In genomic region chrX:107601759-107602158, GRCh38 we compare ENCODE assay signal across 31 cellular contexts.
"Had no signal": no experiment of that assay in that cellular context is flagged by ENCODE, and none has a peak within 500 bp of the region (broad histone marks: within the 10 kb centered on the region; RNA-seq: fewer than 3 reads in every experiment).

No MANE protein-coding gene starts in this region.

- ATAC-seq: activated naive CD4-positive, alpha-beta T cell treated with anti-CD3 and anti-CD28 coated beads, Interleukin-2, amount 50 U/mL, for 72 hours; activated naive CD8-positive, alpha-beta T cell treated with anti-CD3 and anti-CD28 coated beads, Interleukin-2, amount 50 U/mL, for 24 hours; activated T-cell treated with anti-CD3 and anti-CD28 coated beads, Interleukin-2, amount 50 U/mL, for 4 hours; activated T-cell treated with anti-CD3 and anti-CD28 coated beads, Interleukin-2, amount 50 U/mL, for 72 hours; activated T-helper 17 cell treated with anti-CD3 and anti-CD28 coated beads, Interleukin-2, amount 50 U/mL, for 72 hours; body of pancreas had no signal

- H3K27ac ChIP-seq: adrenal gland, ascending aorta, body of pancreas, brain microvascular endothelial cell, breast epithelium, cardiac muscle cell had no signal

- DNase-seq: activated effector memory CD4-positive, alpha-beta T cell treated with anti-CD3 and anti-CD28 coated beads, Interleukin-2, amount 50 U/mL, for 16 hours; activated effector memory CD4-positive, alpha-beta T cell treated with Interleukin-2 at 50 U/mL for 16 hours; activated gamma-delta T cell; activated gamma-delta T cell treated with Interleukin-2 at 50 U/mL for 16 hours; activated naive CD4-positive, alpha-beta T cell; activated naive CD4-positive, alpha-beta T cell treated with anti-CD3 and anti-CD28 coated beads for 36 hours; activated naive CD4-positive, alpha-beta T cell treated with anti-CD3 and anti-CD28 coated beads, Interleukin-2, amount 10 ng/mL, durations not matched to agents 7 days and 5 days; activated naive CD4-positive, alpha-beta T cell treated with anti-CD3 and anti-CD28 coated beads, Interleukin-2, amount 50 U/mL, for 16 hours; activated naive CD4-positive, alpha-beta T cell treated with Interleukin-2 at 50 U/mL for 16 hours; activated naive CD8-positive, alpha-beta T cell treated with anti-CD3 and anti-CD28 coated beads for 36 hours; activated naive CD8-positive, alpha-beta T cell treated with anti-CD3 and anti-CD28 coated beads, Interleukin-2, amount 10 ng/mL, durations not matched to agents 7 days and 5 days; activated naive CD8-positive, alpha-beta T cell treated with anti-CD3 and anti-CD28 coated beads, Interleukin-2, amount 50 U/mL, for 24 hours; activated T-cell treated with anti-CD3 and anti-CD28 coated beads, Interleukin-2, amount 50 U/mL, for 1 hour; activated T-cell treated with anti-CD3 and anti-CD28 coated beads, Interleukin-2, amount 50 U/mL, for 24 hours; activated T-cell treated with anti-CD3 and anti-CD28 coated beads, Interleukin-2, amount 50 U/mL, for 4 hours; activated T-cell treated with anti-CD3 and anti-CD28 coated beads, Interleukin-2, amount 50 U/mL, for 48 hours; activated T-cell treated with anti-CD3 and anti-CD28 coated beads, Interleukin-2, amount 50 U/mL, for 72 hours; adrenal gland; amniotic stem cell; amygdala; anterior cingulate cortex; body of pancreas; brain microvascular endothelial cell; caudate nucleus; central memory CD4-positive, alpha-beta T cell; cerebellar nuclear complex had no signal

- H3K27me3 ChIP-seq: ascending aorta, body of pancreas, brain microvascular endothelial cell, cardiac muscle cell had no signal

- H3K9me3 ChIP-seq: adrenal gland, ascending aorta, body of pancreas, breast epithelium had no signal

- H3K36me3 ChIP-seq: adrenal gland, ascending aorta, brain microvascular endothelial cell, breast epithelium, cardiac muscle cell had no signal

- H3K4me1 ChIP-seq: adrenal gland, ascending aorta, body of pancreas, breast epithelium had no signal

- H3K4me3 ChIP-seq: adrenal gland, ascending aorta, body of pancreas, breast epithelium, cardiac muscle cell had no signal
